ENCODE assay signal across 1 cellular context in genomic region chr20:62711703-62712101, GRCh38.
A peak's percentile ranks its signal among the peaks of the same experiment; 100 is the strongest.
TF ChIP-seq lines count a peak whose summit lies in the region.

No MANE protein-coding gene starts in this region.

TF ChIP-seq in K562, 482 proteins besides CTCF, POLR2A, EP300 and RAD21 (continued from another document and continues in another):
- no peak for TF ChIP-seq ZNF655 (CRISPR knock-in tag; IDR thresholded peaks at IDR 0.05)
- no peak for TF ChIP-seq CGGBP1 (CRISPR knock-in tag; IDR thresholded peaks at IDR 0.05)
- peak; percentile 79; the same call in 1 of the 2 replicates for TF ChIP-seq ZNF589 (CRISPR knock-in tag; IDR thresholded peaks at IDR 0.05; ENCODE audit: low read depth)
- TF ChIP-seq BCLAF1 (IDR thresholded peaks at IDR 0.05; ENCODE audit: borderline replicate concordance in 1 of 2, control insufficient read depth in 1 of 2, low read depth in 2 of 2, low read length in 1 of 2), result no peak
- no peak for TF ChIP-seq ZNF668 (CRISPR knock-in tag; IDR thresholded peaks at IDR 0.05)
- TF ChIP-seq ZNF609 (CRISPR knock-in tag; IDR thresholded peaks at IDR 0.05; ENCODE audit: borderline replicate concordance), result no peak
- no peak for TF ChIP-seq ZNF561 (CRISPR knock-in tag; conservative IDR thresholded peaks at IDR 0.05)
- TF ChIP-seq ATF7 (IDR thresholded peaks at IDR 0.05), result no peak
- no peak for TF ChIP-seq JUND (IDR thresholded peaks at IDR 0.05; ENCODE audit: borderline replicate concordance, low read depth, low read length)
- peak; percentile 38; the same call in 1 of the 3 replicates for TF ChIP-seq JUND (tag; IDR thresholded peaks at IDR 0.05; ENCODE audit: borderline replicate concordance, low read depth, low read length)
- no peak for TF ChIP-seq SNIP1 (IDR thresholded peaks at IDR 0.05; ENCODE audit: low read depth)
- TF ChIP-seq NFIX (CRISPR knock-in tag; IDR thresholded peaks at IDR 0.05; ENCODE audit: low read depth), result no peak
- no peak for TF ChIP-seq KAT8 (IDR thresholded peaks at IDR 0.05; ENCODE audit: low read depth)
- TF ChIP-seq GTF2F1 (IDR thresholded peaks at IDR 0.05; ENCODE audit: low read depth, low read length), result no peak
- no peak; the same call in 1 of the 2 replicates for TF ChIP-seq ARID4B (CRISPR knock-in tag; IDR thresholded peaks at IDR 0.05)
- TF ChIP-seq AFF4 (CRISPR knock-in tag; IDR thresholded peaks at IDR 0.05), result no peak
- TF ChIP-seq KHSRP (IDR thresholded peaks at IDR 0.05), result no peak
- TF ChIP-seq TFE3 (CRISPR knock-in tag; IDR thresholded peaks at IDR 0.05), result no peak
- no peak for TF ChIP-seq DEAF1 (CRISPR knock-in tag; IDR thresholded peaks at IDR 0.05)
- no peak for TF ChIP-seq E2F5 (CRISPR knock-in tag; IDR thresholded peaks at IDR 0.05)
- peak; percentile 82 for TF ChIP-seq ZNF395 (CRISPR knock-in tag; IDR thresholded peaks at IDR 0.05)
- TF ChIP-seq PML (IDR thresholded peaks at IDR 0.05; ENCODE audit: low read length), result no peak
- TF ChIP-seq SMAD4 (CRISPR knock-in tag; conservative IDR thresholded peaks at IDR 0.05), result peak; percentile 63
- no peak for TF ChIP-seq NFRKB (IDR thresholded peaks at IDR 0.05; ENCODE audit: low read depth)
- TF ChIP-seq SMARCC2 (IDR thresholded peaks at IDR 0.05; ENCODE audit: low read depth), result no peak
- TF ChIP-seq ZNF280B (CRISPR knock-in tag; IDR thresholded peaks at IDR 0.05), result no peak
- TF ChIP-seq COPS2 (conservative IDR thresholded peaks at IDR 0.05), result no peak
